ENCODE assay signal across 21 cellular contexts in the genomic region with DNA sequence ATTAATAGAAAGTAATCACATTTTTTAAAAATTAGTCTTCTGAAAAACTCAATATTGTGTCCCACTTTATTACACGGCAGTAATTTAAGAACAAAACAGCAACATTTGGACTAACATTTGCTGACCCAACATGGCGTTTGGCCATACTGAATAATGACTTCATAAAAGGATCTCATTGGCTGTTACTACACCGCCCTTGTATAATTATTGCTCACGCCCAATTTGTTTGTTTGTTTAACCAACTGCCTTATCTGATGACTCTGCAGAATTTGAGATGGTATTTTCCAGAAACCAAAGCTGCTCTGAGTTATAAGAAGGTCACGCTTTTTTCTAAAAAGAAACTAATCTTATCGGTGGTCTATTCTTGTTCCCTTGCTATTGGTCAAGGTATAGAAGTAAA.
"Had no signal": no experiment of that assay in that cellular context is flagged by ENCODE, and none has a peak within 500 bp of the region (broad histone marks: within the 10 kb centered on the region; RNA-seq: fewer than 3 reads in every experiment).

No MANE protein-coding gene starts in this region.

- H3K27me3 ChIP-seq: breast epithelium, esophagus muscularis mucosa, foreskin keratinocyte, pancreas had no signal

- H3K27ac Mint-ChIP-seq: activated T-helper 17 cell treated with anti-CD3 and anti-CD28 coated beads, Interleukin-2, amount 50 U/mL, for 72 hours; endodermal cell; type B pancreatic cell had no signal

- FAIRE-seq: pancreas, small intestine had no signal

- H3K4me1 ChIP-seq: breast epithelium, esophagus muscularis mucosa, foreskin keratinocyte, pancreas had no signal

- H3K4me3 Mint-ChIP-seq: activated T-helper 17 cell treated with anti-CD3 and anti-CD28 coated beads, Interleukin-2, amount 50 U/mL, for 72 hours; endodermal cell; naive B cell; stimulated activated naive CD8-positive, alpha-beta T cell treated with anti-CD3 and anti-CD28 coated beads, Interleukin-15, amount 100 ng/mL, for 72 hours; type B pancreatic cell had no signal

- H3K36me3 Mint-ChIP-seq: naive B cell, type B pancreatic cell had no signal

- DNase-seq: activated CD4-positive, alpha-beta T cell treated with anti-CD3 and anti-CD28 coated beads, Interleukin-2, amount 50 U/mL, for 1 hour; activated naive CD4-positive, alpha-beta T cell treated with Interleukin-2 at 50 U/mL for 16 hours; anterior cingulate cortex; cerebellar nuclear complex; endodermal cell; foreskin keratinocyte; glutamatergic neuron; midbrain; naive B cell; pancreas; retina; small intestine; stimulated activated naive CD8-positive, alpha-beta T cell treated with anti-CD3 and anti-CD28 coated beads, Interleukin-15, amount 100 ng/mL, for 72 hours; T-helper 1 cell; T1000 had no signal

- H3K4me3 ChIP-seq: breast epithelium, esophagus muscularis mucosa, lung, pancreas had no signal

- H3K4me1 Mint-ChIP-seq: activated T-helper 17 cell treated with anti-CD3 and anti-CD28 coated beads, Interleukin-2, amount 50 U/mL, for 72 hours had no signal

- H3K36me3 ChIP-seq: breast epithelium, esophagus muscularis mucosa, pancreas had no signal

- H3K9me3 ChIP-seq: breast epithelium, esophagus muscularis mucosa, pancreas had no signal

- ATAC-seq: activated CD4-positive, CD25-positive, alpha-beta regulatory T cell treated with anti-CD3 and anti-CD28 coated beads, Interleukin-2, amount 50 U/mL, for 24 hours; activated T-helper 17 cell treated with anti-CD3 and anti-CD28 coated beads, Interleukin-2, amount 50 U/mL, for 72 hours; foreskin keratinocyte; pancreas; stimulated activated naive CD8-positive, alpha-beta T cell treated with anti-CD3 and anti-CD28 coated beads, Interleukin-15, amount 100 ng/mL, for 72 hours had no signal

- H3K9me3 Mint-ChIP-seq: activated T-helper 17 cell treated with anti-CD3 and anti-CD28 coated beads, Interleukin-2, amount 50 U/mL, for 72 hours; endodermal cell; stimulated activated naive CD8-positive, alpha-beta T cell treated with anti-CD3 and anti-CD28 coated beads, Interleukin-15, amount 100 ng/mL, for 72 hours; type B pancreatic cell had no signal

- H3K27ac ChIP-seq: breast epithelium, esophagus muscularis mucosa, foreskin keratinocyte, pancreas had no signal

- H3K27me3 Mint-ChIP-seq: activated T-helper 17 cell treated with anti-CD3 and anti-CD28 coated beads, Interleukin-2, amount 50 U/mL, for 72 hours; naive B cell; stimulated activated naive CD8-positive, alpha-beta T cell treated with anti-CD3 and anti-CD28 coated beads, Interleukin-15, amount 100 ng/mL, for 72 hours; type B pancreatic cell had no signal
